ENCODE assay signal across 16 cellular contexts in the genomic region with DNA sequence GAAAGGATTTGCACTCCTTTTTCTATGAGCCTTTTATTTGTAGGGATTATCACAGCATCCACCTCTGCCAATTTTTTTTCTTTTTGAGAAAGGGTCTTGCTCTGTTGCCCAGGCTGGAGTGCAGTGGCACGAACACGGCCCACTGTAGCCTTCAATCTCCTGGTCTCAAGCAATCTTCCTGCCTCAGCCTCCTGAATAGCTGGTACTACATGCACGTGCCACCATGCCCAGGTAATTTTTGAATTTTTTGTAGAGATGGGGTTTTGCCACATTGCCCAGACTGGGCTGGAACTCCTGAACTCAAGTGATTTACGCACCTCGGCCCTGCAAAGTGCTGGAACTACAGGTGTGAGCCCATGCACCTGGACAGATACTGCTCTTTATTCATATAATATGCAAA. TPM values are rescaled to one million over a fixed set of nuclear protein-coding genes. Genes with fewer than 3 reads are reported as not detected.
DNase-seq lines count a peak whose midpoint lies in the region; ATAC-seq, FAIRE-seq and TF ChIP-seq lines count a peak whose summit lies in the region.
"Had no signal": no experiment of that assay in that cellular context is flagged by ENCODE, and none has a peak within 500 bp of the region (broad histone marks: within the 10 kb centered on the region; RNA-seq: fewer than 3 reads in every experiment).

No MANE protein-coding gene starts in this region.

- H3K4me3 ChIP-seq in CD4-positive, CD25-positive, alpha-beta regulatory T cell (ENCODE audit: low read depth, low read length): peak overlapping the region; percentile 100
- H3K4me3 ChIP-seq in GM12865 (ENCODE audit: low read depth, low read length) (peak overlapping the region; percentile 90), mononuclear cell (ENCODE audit: low read length) (peak overlapping the region; percentile 23), kidney (ENCODE audit: low read length in 2 of 2) (no peak overlapping the region)

- peak overlapping the region; percentile 88 to 93 (median 92) for H3K4me3 Mint-ChIP-seq in CD4-positive, CD25-positive, alpha-beta regulatory T cell
- peak overlapping the region; percentile 81 for H3K4me3 Mint-ChIP-seq in activated T-helper 17 cell treated with anti-CD3 and anti-CD28 coated beads, Interleukin-2, amount 50 U/mL, for 72 hours

- no peak for FAIRE-seq in kidney (lab: Jason Lieb, UNC)
- FAIRE-seq: G401.6 had no signal

- peaks cover 55% of the 10 kb centered on the region for H3K4me1 ChIP-seq in CD4-positive, CD25-positive, alpha-beta regulatory T cell (ENCODE audit: control insufficient read depth, insufficient read depth, low read length, poor library complexity, severe bottlenecking)
- H3K4me1 ChIP-seq in mononuclear cell (ENCODE audit: insufficient read depth, low read length): peaks cover 34% of the 10 kb centered on the region
- no peaks in the 10 kb centered on the region for H3K4me1 ChIP-seq in kidney (ENCODE audit: control insufficient read depth in 1 of 2, insufficient read depth in 1 of 2, low read depth in 1 of 2, low read length in 2 of 2)

- no peak for ATAC-seq in CD4-positive, CD25-positive, alpha-beta regulatory T cell (ENCODE audit: low read depth in 2 of 2)
- no peak for ATAC-seq in activated T-helper 17 cell treated with anti-CD3 and anti-CD28 coated beads, Interleukin-2, amount 50 U/mL, for 72 hours (replicated peaks)

- H3K36me3 Mint-ChIP-seq in CD4-positive, CD25-positive, alpha-beta regulatory T cell: peaks cover 4% of the 10 kb centered on the region
- peaks cover 65% of the 10 kb centered on the region for H3K36me3 Mint-ChIP-seq in activated T-helper 17 cell treated with anti-CD3 and anti-CD28 coated beads, Interleukin-2, amount 50 U/mL, for 72 hours (ENCODE audit: low read depth)

- H3K9ac ChIP-seq in kidney (ENCODE audit: low read length in 2 of 2): no peak overlapping the region

- no peaks in the 10 kb centered on the region for H3K9me3 ChIP-seq in CD4-positive, CD25-positive, alpha-beta regulatory T cell (ENCODE audit: control insufficient read depth in 2 of 2, low read length in 2 of 2)
- H3K9me3 ChIP-seq in mononuclear cell (ENCODE audit: low read depth, low read length) (no peaks in the 10 kb centered on the region), kidney (ENCODE audit: control insufficient read depth in 1 of 2, low read length in 2 of 2) (no peaks in the 10 kb centered on the region)

- H3K27ac Mint-ChIP-seq in CD4-positive, CD25-positive, alpha-beta regulatory T cell: peak overlapping the region; percentile 93 to 98 (median 94)
- H3K27ac Mint-ChIP-seq in activated T-helper 17 cell treated with anti-CD3 and anti-CD28 coated beads, Interleukin-2, amount 50 U/mL, for 72 hours: peak overlapping the region; percentile 93

- H3K4me1 Mint-ChIP-seq in CD4-positive, CD25-positive, alpha-beta regulatory T cell: peaks cover 30 to 75% (median 53%) of the 10 kb centered on the region in 4 donors
- H3K4me1 Mint-ChIP-seq in activated T-helper 17 cell treated with anti-CD3 and anti-CD28 coated beads, Interleukin-2, amount 50 U/mL, for 72 hours: peaks cover 23% of the 10 kb centered on the region

- intact Hi-C loops in kidney (cut with DNase I): no loop called here

- H3K9me3 Mint-ChIP-seq in CD4-positive, CD25-positive, alpha-beta regulatory T cell: peaks cover 0 to 2% (median 0%) of the 10 kb centered on the region in 7 donors
- H3K9me3 Mint-ChIP-seq in activated T-helper 17 cell treated with anti-CD3 and anti-CD28 coated beads, Interleukin-2, amount 50 U/mL, for 72 hours: no peaks in the 10 kb centered on the region

- no peaks in the 10 kb centered on the region for H3K27me3 Mint-ChIP-seq in CD4-positive, CD25-positive, alpha-beta regulatory T cell
- H3K27me3 Mint-ChIP-seq in activated T-helper 17 cell treated with anti-CD3 and anti-CD28 coated beads, Interleukin-2, amount 50 U/mL, for 72 hours: no peaks in the 10 kb centered on the region

- TF ChIP-seq CTCF in GM12865 (IDR thresholded peaks at IDR 0.05; ENCODE audit: insufficient read depth, low read depth, low read length, missing control alignments): no peak
- TF ChIP-seq CTCF in kidney (IDR thresholded peaks at IDR 0.05; ENCODE audit: borderline replicate concordance, extremely low read depth, insufficient read depth): no peak

- DNase-seq in CD4-positive, CD25-positive, alpha-beta regulatory T cell: peak in 1 of 3 donors; percentile 40
- DNase-seq in GM12865 (ENCODE audit: low read depth) (no peak), NCI-H2107 treated with DMSO at 0.1 percent for 48 hours (lab: John Stamatoyannopoulos, UW; ENCODE audit: unreplicated experiment) (no peak), kidney (no peak), midbrain (lab: John Stamatoyannopoulos, UW) (no peak)
- no peak for DNase-seq in NK-92 treated with Interleukin-12 subunit alpha and Interleukin-12 subunit beta, amount 100 ng/mL, for 24 hours (lab: John Stamatoyannopoulos, UW)
- DNase-seq: activated gamma-delta T cell treated with Interleukin-2 at 50 U/mL for 16 hours, NCI-H69, retina, SHP77 had no signal

- H3K27me3 ChIP-seq in CD4-positive, CD25-positive, alpha-beta regulatory T cell (ENCODE audit: control insufficient read depth, insufficient read depth, low read length): no peaks in the 10 kb centered on the region
- no peaks in the 10 kb centered on the region for H3K27me3 ChIP-seq in mononuclear cell (ENCODE audit: insufficient read depth, low read length)

- no peaks in the 10 kb centered on the region for H3K36me3 ChIP-seq in CD4-positive, CD25-positive, alpha-beta regulatory T cell (ENCODE audit: control insufficient read depth, insufficient read depth, low read length)
- no peaks in the 10 kb centered on the region for H3K36me3 ChIP-seq in kidney (ENCODE audit: control insufficient read depth in 1 of 2, insufficient read depth in 2 of 2, low read length in 2 of 2)

- peak overlapping the region; percentile 87 for H3K27ac ChIP-seq in CD4-positive, CD25-positive, alpha-beta regulatory T cell (ENCODE audit: insufficient read depth, low read length, poor library complexity, severe bottlenecking)
- no peak overlapping the region for H3K27ac ChIP-seq in kidney (ENCODE audit: low read depth in 2 of 2, low read length in 2 of 2)

RNA-seq across cellular contexts. Expression of gene SAMSN1, which starts 2.1 kb away (rescaled TPM):
- total RNA-seq in CD4-positive, CD25-positive, alpha-beta regulatory T cell: 112 TPM
- 10 to 100 TPM; 44.8 to 51.6 (median 50.5) TPM for polyA plus RNA-seq in CD4-positive, CD25-positive, alpha-beta regulatory T cell
- 10 to 100 TPM; 76.9 to 93.3 TPM for total RNA-seq in activated T-helper 17 cell treated with anti-CD3 and anti-CD28 coated beads, Interleukin-2, amount 50 U/mL, for 72 hours
- total RNA-seq in mononuclear cell: 149 TPM
- 10.4 TPM for total RNA-seq in kidney
- 1.4 TPM for polyA plus RNA-seq in kidney (ENCODE audit: insufficient read depth, low read depth, low replicate concordance)
- total RNA-seq: chondrocyte, HT1080 had no signal
- polyA plus RNA-seq: BJ had no signal

Comparison
In these comparisons a context has a peak if more than half of its experiments do, and no peak if none do; other contexts are left out.
1. H3K4me3 ChIP-seq: peak in CD4-positive, CD25-positive, alpha-beta regulatory T cell (single experiment), GM12865 (single experiment) and mononuclear cell (single experiment); none in kidney (0 of 2).